In the genomic region with DNA sequence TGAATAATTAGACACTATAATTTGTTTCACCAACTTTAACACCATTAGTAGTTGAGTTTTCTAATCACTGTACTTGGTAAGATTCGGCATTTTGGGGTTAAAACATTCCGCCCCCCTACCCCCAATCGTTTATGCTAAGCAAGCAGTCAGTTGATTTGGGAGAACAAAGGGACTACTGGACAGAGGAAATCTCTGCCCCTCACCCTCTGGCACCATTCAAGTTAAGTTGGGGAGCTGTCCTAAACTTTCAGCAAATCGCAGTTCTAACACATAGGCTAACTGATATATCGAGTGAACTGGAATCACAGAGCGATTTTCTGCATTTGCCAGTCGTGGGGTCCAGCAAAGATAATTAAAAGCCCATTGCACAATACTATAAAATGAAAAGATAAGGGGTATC, we compare ENCODE assay signal across 18 cellular contexts. TPM values are rescaled to one million over a fixed set of nuclear protein-coding genes. Genes with fewer than 3 reads are reported as not detected.
DNase-seq lines count a peak whose midpoint lies in the region; ATAC-seq and TF ChIP-seq lines count a peak whose summit lies in the region.
"Had no signal": no experiment of that assay in that cellular context is flagged by ENCODE, and none has a peak within 500 bp of the region (broad histone marks: within the 10 kb centered on the region; RNA-seq: fewer than 3 reads in every experiment).

No MANE protein-coding gene starts in this region.

- no peak for TF ChIP-seq CTCF in esophagus squamous epithelium (IDR thresholded peaks at IDR 0.05)
- TF ChIP-seq CTCF in neural progenitor cell (IDR thresholded peaks at IDR 0.05): no peak
- TF ChIP-seq CTCF in HFFc6 (IDR thresholded peaks at IDR 0.05): no peak

- peaks cover 7 to 89% (median 49%) of the 10 kb centered on the region in 3 donors for H3K4me1 ChIP-seq in esophagus squamous epithelium
- H3K4me1 ChIP-seq in neural progenitor cell: peaks cover 39% of the 10 kb centered on the region

- peaks cover 37% of the 10 kb centered on the region for H3K79me2 ChIP-seq in neural progenitor cell (ENCODE audit: low read depth)

- H3K27me3 ChIP-seq in esophagus squamous epithelium: no peaks in the 10 kb centered on the region
- peaks cover 15% of the 10 kb centered on the region for H3K27me3 ChIP-seq in neural progenitor cell

- H3K9me3 ChIP-seq in esophagus squamous epithelium: no peaks in the 10 kb centered on the region
- no peaks in the 10 kb centered on the region for H3K9me3 ChIP-seq in neural progenitor cell (ENCODE audit: low read depth)
- H3K9me3 ChIP-seq: Caco-2 had no signal

- no peak overlapping the region for H3K4me3 ChIP-seq in esophagus squamous epithelium
- no peak overlapping the region for H3K4me3 ChIP-seq in neural progenitor cell
- H3K4me3 ChIP-seq: lung had no signal

- H3K27me3 Mint-ChIP-seq in neural progenitor cell (ENCODE audit: insufficient read depth, low read depth) (peaks cover 4% of the 10 kb centered on the region), HFFc6 (ENCODE audit: insufficient read depth) (peaks cover 5% of the 10 kb centered on the region; the same call in 1 of the 2 replicates)
- H3K27me3 Mint-ChIP-seq: activated CD4-positive, alpha-beta T cell treated with anti-CD3 and anti-CD28 coated beads, Interleukin-2, amount 10 ng/mL, durations not matched to agents 24 days and 14 days; activated naive CD8-positive, alpha-beta T cell treated with anti-CD3 and anti-CD28 coated beads, Interleukin-2, amount 10 ng/mL, durations not matched to agents 7 days and 5 days had no signal

- H4K20me1 ChIP-seq in neural progenitor cell (ENCODE audit: low read depth): peaks cover 33% of the 10 kb centered on the region

- no peak overlapping the region for H2AFZ ChIP-seq in neural progenitor cell (replicated peaks)

- no peaks in the 10 kb centered on the region for H3K9me3 Mint-ChIP-seq in neural progenitor cell
- H3K9me3 Mint-ChIP-seq in HFFc6: no peaks in the 10 kb centered on the region
- H3K9me3 Mint-ChIP-seq: activated CD4-positive, alpha-beta T cell treated with anti-CD3 and anti-CD28 coated beads, Interleukin-2, amount 10 ng/mL, durations not matched to agents 24 days and 14 days; activated naive CD8-positive, alpha-beta T cell treated with anti-CD3 and anti-CD28 coated beads, Interleukin-2, amount 10 ng/mL, durations not matched to agents 7 days and 5 days; activated T-cell treated with anti-CD3 and anti-CD28 coated beads, Interleukin-2, amount 50 U/mL, for 4 hours; central memory CD8-positive, alpha-beta T cell had no signal

- H3K4me1 Mint-ChIP-seq in neural progenitor cell (peaks cover 61% of the 10 kb centered on the region), HFFc6 (ENCODE audit: low read depth) (peaks cover 84% of the 10 kb centered on the region)

- peak overlapping the region in 3 of 4 donors; percentile 93 to 100 (median 99) for H3K27ac ChIP-seq in esophagus squamous epithelium
- no peak overlapping the region for H3K27ac ChIP-seq in neural progenitor cell

- H3K4me2 ChIP-seq in neural progenitor cell: peak overlapping the region; percentile 3

- no peak for TF ChIP-seq POLR2A in esophagus squamous epithelium (IDR thresholded peaks at IDR 0.05)

- intact Hi-C loops in esophagus squamous epithelium (cut with DNase I): loop anchor here (10.0 kb wide), 1 partner anchor 305 kb away; no protein-coding TSS in a partner anchor

- WGBS in esophagus squamous epithelium, 2 donors: 60 to 74% methylated on average over 7 of the region's 7 CpGs

- H3F3A ChIP-seq in neural progenitor cell (ENCODE audit: low read depth): peaks cover 21% of the 10 kb centered on the region

- DNase-seq in EH (ENCODE audit: low read depth): peak; percentile 41
- DNase-seq in esophagus squamous epithelium (lab: John Stamatoyannopoulos, UW): no peak
- peak; percentile 68 for DNase-seq in neural progenitor cell (ENCODE audit: low spot score)
- no peak for DNase-seq in HFFc6
- DNase-seq in NCI-H1092 (lab: John Stamatoyannopoulos, UW): no peak
- DNase-seq: activated CD4-positive, alpha-beta T cell treated with anti-CD3 and anti-CD28 coated beads, Interleukin-2, amount 10 ng/mL, durations not matched to agents 24 days and 14 days; activated naive CD8-positive, alpha-beta T cell treated with anti-CD3 and anti-CD28 coated beads, Interleukin-2, amount 10 ng/mL, durations not matched to agents 7 days and 5 days; activated T-cell treated with anti-CD3 and anti-CD28 coated beads, Interleukin-2, amount 50 U/mL, for 4 hours; Caco-2; NCI-H146; NCI-H345; T1000 had no signal

- no peak for ATAC-seq in SK-N-SH treated with all-trans-retinoic acid at 6 μM for 48 hours
- no peak for ATAC-seq in HG03342 (IDR thresholded peaks at IDR 0.05; ENCODE audit: unreplicated experiment)
- no peak for ATAC-seq in HG03439 (IDR thresholded peaks at IDR 0.05; ENCODE audit: unreplicated experiment)
- ATAC-seq: activated T-cell treated with anti-CD3 and anti-CD28 coated beads, Interleukin-2, amount 50 U/mL, for 4 hours; natural killer cell treated with Interleukin-12 subunit alpha and Interleukin-12 subunit beta and Interleukin-15 and Interleukin-18, amount 100 ng/mL, for 72 hours had no signal

- H3K4me3 Mint-ChIP-seq in neural progenitor cell (no peak overlapping the region), HFFc6 (no peak overlapping the region)
- H3K4me3 Mint-ChIP-seq: activated CD4-positive, alpha-beta T cell treated with anti-CD3 and anti-CD28 coated beads, Interleukin-2, amount 10 ng/mL, durations not matched to agents 24 days and 14 days; activated naive CD8-positive, alpha-beta T cell treated with anti-CD3 and anti-CD28 coated beads, Interleukin-2, amount 10 ng/mL, durations not matched to agents 7 days and 5 days; activated T-cell treated with anti-CD3 and anti-CD28 coated beads, Interleukin-2, amount 50 U/mL, for 4 hours; central memory CD8-positive, alpha-beta T cell; natural killer cell treated with Interleukin-12 subunit alpha and Interleukin-12 subunit beta and Interleukin-15 and Interleukin-18, amount 100 ng/mL, for 72 hours had no signal

- H3K36me3 Mint-ChIP-seq in neural progenitor cell (no peaks in the 10 kb centered on the region), HFFc6 (ENCODE audit: low read depth) (peaks cover 45% of the 10 kb centered on the region)

- H3K36me3 ChIP-seq in esophagus squamous epithelium (no peaks in the 10 kb centered on the region), neural progenitor cell (no peaks in the 10 kb centered on the region)

- H3K27ac Mint-ChIP-seq in neural progenitor cell (no peak overlapping the region), HFFc6 (no peak overlapping the region)
- H3K27ac Mint-ChIP-seq: activated CD4-positive, alpha-beta T cell treated with anti-CD3 and anti-CD28 coated beads, Interleukin-2, amount 10 ng/mL, durations not matched to agents 24 days and 14 days; activated naive CD8-positive, alpha-beta T cell treated with anti-CD3 and anti-CD28 coated beads, Interleukin-2, amount 10 ng/mL, durations not matched to agents 7 days and 5 days had no signal

- H3K9ac ChIP-seq in neural progenitor cell: no peak overlapping the region

TF ChIP-seq in SK-N-SH treated with all-trans-retinoic acid at 6 μM for 48 hours, 23 proteins besides CTCF, POLR2A, EP300 and RAD21 (continues in another document):
- TF ChIP-seq, protein P1, sequence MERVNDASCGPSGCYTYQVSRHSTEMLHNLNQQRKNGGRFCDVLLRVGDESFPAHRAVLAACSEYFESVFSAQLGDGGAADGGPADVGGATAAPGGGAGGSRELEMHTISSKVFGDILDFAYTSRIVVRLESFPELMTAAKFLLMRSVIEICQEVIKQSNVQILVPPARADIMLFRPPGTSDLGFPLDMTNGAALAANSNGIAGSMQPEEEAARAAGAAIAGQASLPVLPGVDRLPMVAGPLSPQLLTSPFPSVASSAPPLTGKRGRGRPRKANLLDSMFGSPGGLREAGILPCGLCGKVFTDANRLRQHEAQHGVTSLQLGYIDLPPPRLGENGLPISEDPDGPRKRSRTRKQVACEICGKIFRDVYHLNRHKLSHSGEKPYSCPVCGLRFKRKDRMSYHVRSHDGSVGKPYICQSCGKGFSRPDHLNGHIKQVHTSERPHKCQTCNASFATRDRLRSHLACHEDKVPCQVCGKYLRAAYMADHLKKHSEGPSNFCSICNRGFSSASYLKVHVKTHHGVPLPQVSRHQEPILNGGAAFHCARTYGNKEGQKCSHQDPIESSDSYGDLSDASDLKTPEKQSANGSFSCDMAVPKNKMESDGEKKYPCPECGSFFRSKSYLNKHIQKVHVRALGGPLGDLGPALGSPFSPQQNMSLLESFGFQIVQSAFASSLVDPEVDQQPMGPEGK (CRISPR knock-in tag; IDR thresholded peaks at IDR 0.05; ENCODE audit: borderline replicate concordance): no peak
- TF ChIP-seq RARB (CRISPR knock-in tag; IDR thresholded peaks at IDR 0.05) (no peak), ZNF70 (CRISPR knock-in tag; IDR thresholded peaks at IDR 0.05) (no peak), SNAI2 (CRISPR knock-in tag; IDR thresholded peaks at IDR 0.05) (peak; percentile 36; the same call in 1 of the 2 replicates), ARNTL (CRISPR knock-in tag; IDR thresholded peaks at IDR 0.05; ENCODE audit: borderline replicate concordance, low read depth) (no peak), GLIS3 (CRISPR knock-in tag; IDR thresholded peaks at IDR 0.05) (no peak), ZFP30 (CRISPR knock-in tag; IDR thresholded peaks at IDR 0.05) (no peak), ISL1 (CRISPR knock-in tag; IDR thresholded peaks at IDR 0.05) (peak; percentile 7; the same call in 1 of the 2 replicates), BACH2 (CRISPR knock-in tag; IDR thresholded peaks at IDR 0.05; ENCODE audit: borderline replicate concordance) (no peak), PPARA (CRISPR knock-in tag; IDR thresholded peaks at IDR 0.05; ENCODE audit: borderline replicate concordance) (no peak), OSR1 (CRISPR knock-in tag; IDR thresholded peaks at IDR 0.05) (no peak), CSDC2 (CRISPR knock-in tag; IDR thresholded peaks at IDR 0.05) (0 out of 2 replicates have a peak, but pooled peaks have one; percentile 78), ZNF8 (CRISPR knock-in tag; IDR thresholded peaks at IDR 0.05) (no peak)
- TF ChIP-seq, protein P2, sequence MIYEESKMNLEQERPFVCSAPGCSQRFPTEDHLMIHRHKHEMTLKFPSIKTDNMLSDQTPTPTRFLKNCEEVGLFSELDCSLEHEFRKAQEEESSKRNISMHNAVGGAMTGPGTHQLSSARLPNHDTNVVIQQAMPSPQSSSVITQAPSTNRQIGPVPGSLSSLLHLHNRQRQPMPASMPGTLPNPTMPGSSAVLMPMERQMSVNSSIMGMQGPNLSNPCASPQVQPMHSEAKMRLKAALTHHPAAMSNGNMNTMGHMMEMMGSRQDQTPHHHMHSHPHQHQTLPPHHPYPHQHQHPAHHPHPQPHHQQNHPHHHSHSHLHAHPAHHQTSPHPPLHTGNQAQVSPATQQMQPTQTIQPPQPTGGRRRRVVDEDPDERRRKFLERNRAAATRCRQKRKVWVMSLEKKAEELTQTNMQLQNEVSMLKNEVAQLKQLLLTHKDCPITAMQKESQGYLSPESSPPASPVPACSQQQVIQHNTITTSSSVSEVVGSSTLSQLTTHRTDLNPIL (CRISPR knock-in tag; IDR thresholded peaks at IDR 0.05; ENCODE audit: low read depth): 0 out of 2 replicates have a peak, but pooled peaks have one; percentile 17

RNA-seq across cellular contexts. Expression of a gene that starts 5.6 kb away (rescaled TPM):
- total RNA-seq in esophagus squamous epithelium: 10 to 100 TPM in 3 of 4 donors, 1 to 10 TPM in 1; 6.5 to 24.8 (median 15.2) TPM
- 5.2 and 7.2 TPM in 2 replicates for total RNA-seq in neural progenitor cell (ENCODE audit: low replicate concordance)
- total RNA-seq in HFFc6 (2021; fragmentation: NEBNext Ultra II Directional; extraction: Animal tissue kit (Norgen Biotek cat#: 25700)): 10 to 100 TPM; 29.4 to 45.0 (median 34.0) TPM

Comparison
In these comparisons a context has a peak if more than half of its experiments do, and no peak if none do; other contexts are left out.
1. DNase-seq: peak in EH (single experiment) and neural progenitor cell (single experiment); none in esophagus squamous epithelium (single experiment), HFFc6 (single experiment) and NCI-H1092 (single experiment).